Comparison of ENCODE assay signal across 1 cellular context in the genomic region with DNA sequence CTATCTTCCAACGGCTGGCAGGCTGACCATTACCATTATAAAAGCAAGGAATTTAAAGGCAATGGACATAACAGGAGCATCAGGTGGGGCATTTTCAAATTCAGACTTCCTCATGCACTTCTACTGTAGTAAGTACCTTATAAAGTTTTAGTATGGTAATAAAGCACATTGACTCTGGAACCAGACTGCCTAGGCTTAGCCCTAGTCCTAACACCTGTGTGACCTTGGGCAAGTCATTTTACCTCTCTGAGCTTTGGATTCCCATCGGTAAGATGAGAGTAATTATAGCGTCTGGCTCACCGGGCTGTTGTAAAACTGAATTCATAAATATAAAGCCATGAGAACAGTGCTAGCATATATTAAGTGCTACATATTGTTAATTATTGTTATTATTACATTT.
TF ChIP-seq lines count a peak whose summit lies in the region.

No MANE protein-coding gene starts in this region.

TF ChIP-seq in WTC11, 78 proteins besides CTCF, POLR2A, EP300 and RAD21 (continued from another document):
- TF ChIP-seq, protein P1, sequence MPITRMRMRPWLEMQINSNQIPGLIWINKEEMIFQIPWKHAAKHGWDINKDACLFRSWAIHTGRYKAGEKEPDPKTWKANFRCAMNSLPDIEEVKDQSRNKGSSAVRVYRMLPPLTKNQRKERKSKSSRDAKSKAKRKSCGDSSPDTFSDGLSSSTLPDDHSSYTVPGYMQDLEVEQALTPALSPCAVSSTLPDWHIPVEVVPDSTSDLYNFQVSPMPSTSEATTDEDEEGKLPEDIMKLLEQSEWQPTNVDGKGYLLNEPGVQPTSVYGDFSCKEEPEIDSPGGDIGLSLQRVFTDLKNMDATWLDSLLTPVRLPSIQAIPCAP (CRISPR knock-in tag; IDR thresholded peaks at IDR 0.05), result no peak
- TF ChIP-seq NFYB (CRISPR knock-in tag; conservative IDR thresholded peaks at IDR 0.05; ENCODE audit: low read depth) (no peak), MXD4 (CRISPR knock-in tag; IDR thresholded peaks at IDR 0.05; ENCODE audit: borderline replicate concordance) (no peak), ELF4 (CRISPR knock-in tag; IDR thresholded peaks at IDR 0.05; ENCODE audit: low read depth) (no peak), ZNF232 (CRISPR knock-in tag; IDR thresholded peaks at IDR 0.05) (no peak)
- TF ChIP-seq, protein P2, sequence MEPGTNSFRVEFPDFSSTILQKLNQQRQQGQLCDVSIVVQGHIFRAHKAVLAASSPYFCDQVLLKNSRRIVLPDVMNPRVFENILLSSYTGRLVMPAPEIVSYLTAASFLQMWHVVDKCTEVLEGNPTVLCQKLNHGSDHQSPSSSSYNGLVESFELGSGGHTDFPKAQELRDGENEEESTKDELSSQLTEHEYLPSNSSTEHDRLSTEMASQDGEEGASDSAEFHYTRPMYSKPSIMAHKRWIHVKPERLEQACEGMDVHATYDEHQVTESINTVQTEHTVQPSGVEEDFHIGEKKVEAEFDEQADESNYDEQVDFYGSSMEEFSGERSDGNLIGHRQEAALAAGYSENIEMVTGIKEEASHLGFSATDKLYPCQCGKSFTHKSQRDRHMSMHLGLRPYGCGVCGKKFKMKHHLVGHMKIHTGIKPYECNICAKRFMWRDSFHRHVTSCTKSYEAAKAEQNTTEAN (CRISPR knock-in tag; IDR thresholded peaks at IDR 0.05), result no peak
